8 cellular contexts compared by ENCODE assay signal in the genomic region with DNA sequence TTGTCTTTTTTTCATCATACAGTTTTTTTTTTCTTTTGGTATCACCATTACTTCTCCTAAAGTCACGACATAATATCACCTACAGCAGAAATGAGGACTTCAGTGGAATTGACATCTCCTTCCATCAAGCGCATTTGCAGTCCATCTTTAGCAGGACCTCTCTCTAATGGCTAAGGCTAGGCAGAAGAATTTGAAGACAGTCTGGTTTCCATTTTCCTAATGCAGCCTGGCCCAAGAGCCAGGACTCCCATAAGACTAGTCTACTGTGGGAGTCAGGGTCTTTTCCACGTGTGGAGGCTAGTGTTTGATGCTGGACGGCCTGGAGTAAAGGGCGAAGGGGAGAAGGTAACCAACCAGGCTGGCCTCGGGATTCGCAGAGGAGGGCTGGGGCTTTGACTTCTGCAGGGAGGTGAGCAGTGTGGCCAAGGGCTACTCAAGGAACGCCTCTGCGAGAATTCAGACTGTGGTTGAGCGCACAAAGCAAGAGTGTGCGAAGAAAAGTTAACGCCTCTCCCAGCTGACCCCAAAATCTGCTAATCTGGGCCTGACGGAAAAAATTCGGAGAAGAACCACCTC. TPM values are rescaled to one million over a fixed set of nuclear protein-coding genes. Genes with fewer than 3 reads are reported as not detected.
DNase-seq lines count a peak whose midpoint lies in the region; ATAC-seq, FAIRE-seq and TF ChIP-seq lines count a peak whose summit lies in the region.

No MANE protein-coding gene starts in this region.

- H3K27me3 ChIP-seq in Caco-2 (replicated peaks; ENCODE audit: control insufficient read depth, insufficient read depth, low read length) (no peaks in the 10 kb centered on the region), HUES64 (ENCODE audit: insufficient read depth, low read length) (peaks cover 44% of the 10 kb centered on the region), left lung (no peaks in the 10 kb centered on the region), testis (no peaks in the 10 kb centered on the region)

- no peak for FAIRE-seq in H54 (lab: Jason Lieb, UNC)

- TF ChIP-seq CTCF in Caco-2 (IDR thresholded peaks at IDR 0.05; ENCODE audit: insufficient read depth in 1 of 2, low read depth in 1 of 2, low read length in 1 of 2, severe bottlenecking in 1 of 2, unreplicated experiment in 1 of 2) (no peak), MCF 10A (IDR thresholded peaks at IDR 0.05; ENCODE audit: unreplicated experiment) (no peak), left lung (IDR thresholded peaks at IDR 0.05) (no peak), testis (IDR thresholded peaks at IDR 0.05) (no peak)

- CTCF ChIA-PET in Caco-2 (lab: Charles Lee): interaction anchor here (0.6 to 2.0 kb wide), 7 partner anchors 95 to 1202 kb away, joined by 3 to 17 read pairs (median 4); a partner anchor contains a TSS
- CTCF ChIA-PET in MCF 10A (lab: Yijun Ruan, JAX): interaction anchor here (0.5 to 3.0 kb wide), 3 partner anchors 19 to 169 kb away, joined by 4 to 13 read pairs (median 6); no protein-coding TSS in a partner anchor

- peaks cover 31% of the 10 kb centered on the region for H3K36me3 Mint-ChIP-seq in Caco-2 (ENCODE audit: insufficient read depth, unreplicated experiment)
- H3K36me3 Mint-ChIP-seq in MCF 10A (ENCODE audit: insufficient read depth, unreplicated experiment): peaks cover 42% of the 10 kb centered on the region

- H3K36me3 ChIP-seq in Caco-2 (ENCODE audit: control insufficient read depth, insufficient read depth, low read length) (peaks cover 8% of the 10 kb centered on the region), HUES64 (ENCODE audit: insufficient read depth, low read length) (peaks cover 29% of the 10 kb centered on the region), left lung (peaks cover 0 to 26% of the 10 kb centered on the region in 2 donors), testis (ENCODE audit: low read depth, missing control alignments) (peaks cover 3% of the 10 kb centered on the region)

- H3K4me3 ChIP-seq in Caco-2 (ENCODE audit: low read depth, low read length) (peak overlapping the region; percentile 71), HUES64 (ENCODE audit: low read length) (peak overlapping the region; percentile 89), left lung (peak overlapping the region; percentile 67 to 81), testis (peak overlapping the region; percentile 84 to 92)

- TF ChIP-seq POLR2A in testis (IDR thresholded peaks at IDR 0.05): no peak
- no peak for TF ChIP-seq POLR2A in H54 (IDR thresholded peaks at IDR 0.05; ENCODE audit: low read depth, low read length)

- H3K4me1 ChIP-seq in Caco-2: peaks cover 27% of the 10 kb centered on the region
- peaks cover 17% of the 10 kb centered on the region for H3K4me1 ChIP-seq in HUES64 (ENCODE audit: insufficient read depth, low read length)
- peaks cover 27 to 54% of the 10 kb centered on the region in 2 donors for H3K4me1 ChIP-seq in left lung
- H3K4me1 ChIP-seq in testis: peaks cover 28% of the 10 kb centered on the region

- H3K27ac ChIP-seq in HUES64 (ENCODE audit: low read depth, low read length): peak overlapping the region; percentile 98
- H3K27ac ChIP-seq in left lung: peak overlapping the region; percentile 94 to 96
- peak overlapping the region; percentile 77 to 86 for H3K27ac ChIP-seq in testis

- intact Hi-C loops in Caco-2 (cut with micrococcal nuclease; ENCODE audit: unreplicated experiment) (no loop called here), MCF 10A (cut with micrococcal nuclease) (no loop called here), left lung (cut with DNase I) (no loop called here), testis (cut with DNase I; ENCODE audit: low total_unique reads) (no loop called here)

- H3K27me3 Mint-ChIP-seq in Caco-2 (ENCODE audit: insufficient read depth, unreplicated experiment) (no peaks in the 10 kb centered on the region), MCF 10A (ENCODE audit: insufficient read depth, unreplicated experiment) (no peaks in the 10 kb centered on the region)

- BruUV-seq in Caco-2 (replicated peaks; lab: Mats Ljungman, UMichigan) (TSS peak; percentile 77), MCF 10A (replicated peaks; lab: Mats Ljungman, UMichigan) (TSS peak; percentile 72)

- H3K9me3 Mint-ChIP-seq in Caco-2 (ENCODE audit: unreplicated experiment) (no peaks in the 10 kb centered on the region), MCF 10A (ENCODE audit: unreplicated experiment) (no peaks in the 10 kb centered on the region)

- ATAC-seq in GM21526 (IDR thresholded peaks at IDR 0.05; ENCODE audit: low FRiP score, unreplicated experiment) (peak; percentile 18), left lung (peak; percentile 23)

- POLR2A ChIA-PET in Caco-2 (lab: Charles Lee): interaction anchor here (0.5 to 2.0 kb wide), 9 partner anchors 8 to 1218 kb away, joined by 3 to 14 read pairs (median 7); a partner anchor contains a TSS
- POLR2A ChIA-PET in MCF 10A (lab: Yijun Ruan, JAX): interaction anchor here (0.6 to 3.2 kb wide), 25 partner anchors 9 to 321 kb away, joined by 3 to 21 read pairs (median 6); a partner anchor contains a TSS

- H3K9me3 ChIP-seq in Caco-2: no peaks in the 10 kb centered on the region
- H3K9me3 ChIP-seq in HUES64 (ENCODE audit: insufficient read depth, low read depth, low read length): no peaks in the 10 kb centered on the region
- H3K9me3 ChIP-seq in left lung: no peaks in the 10 kb centered on the region
- no peaks in the 10 kb centered on the region for H3K9me3 ChIP-seq in testis

- peak overlapping the region; percentile 83 for H3K9ac ChIP-seq in HUES64 (ENCODE audit: low read depth, low read length)

- H3K4me1 Mint-ChIP-seq in Caco-2 (ENCODE audit: low read depth, unreplicated experiment): peaks cover 29% of the 10 kb centered on the region
- peaks cover 35% of the 10 kb centered on the region for H3K4me1 Mint-ChIP-seq in MCF 10A (ENCODE audit: insufficient read depth, unreplicated experiment)

- DNase-seq in Caco-2 (peak in 1 of 2 experiments; percentile 45), MCF 10A (ENCODE audit: unreplicated experiment) (no peak), left lung (no peak), testis (peak; percentile 50), H54 (ENCODE audit: insufficient read length, low spot score) (no peak), NCI-H1105 treated with DMSO at 0.1 percent for 48 hours (lab: John Stamatoyannopoulos, UW) (no peak)

- H3K27ac Mint-ChIP-seq in Caco-2 (ENCODE audit: unreplicated experiment) (peak overlapping the region; percentile 85), MCF 10A (ENCODE audit: low read depth, unreplicated experiment) (peak overlapping the region; percentile 94)

- 15% methylated on average over 14 of the region's 14 CpGs for WGBS in HUES64
- WGBS in testis, 2 donors: 10% methylated on average over 11 to 14 of the region's 14 CpGs

- peak overlapping the region; percentile 83 for H3K4me3 Mint-ChIP-seq in Caco-2 (ENCODE audit: unreplicated experiment)
- peak overlapping the region; percentile 95 for H3K4me3 Mint-ChIP-seq in MCF 10A (ENCODE audit: unreplicated experiment)

RNA-seq across cellular contexts. Expression of a gene that starts 0.7 kb away (rescaled TPM):
- 35.8 and 43.0 TPM in 2 replicates for total RNA-seq in Caco-2 (2022)
- polyA plus RNA-seq in HUES64 (2013, experiment 1 of 2): 15.2 TPM
- 16.5 TPM for polyA plus RNA-seq in HUES64 (2013, experiment 2 of 2)
- 34.9 and 36.2 TPM in 2 replicates for total RNA-seq in MCF 10A (2022)
- 10 to 100 TPM; 34.6 to 39.2 TPM for total RNA-seq in left lung
- 10 to 100 TPM; 19.8 to 27.2 TPM for total RNA-seq in testis
- polyA plus RNA-seq in testis (ENCODE audit: insufficient read depth, low read depth, low replicate concordance): 15.6 TPM

RNA-seq across cellular contexts. Expression of a gene that starts 0.9 kb away (rescaled TPM):
- total RNA-seq in Caco-2 (2022) (20.1 and 23.0 TPM in 2 replicates), MCF 10A (2022) (22.7 and 30.8 TPM in 2 replicates), left lung (10 to 100 TPM; 33.1 to 36.3 TPM), testis (10 to 100 TPM; 73.9 to 93.7 TPM)
- polyA plus RNA-seq in HUES64 (2013, experiment 1 of 2): 4.9 TPM
- 5.6 TPM for polyA plus RNA-seq in HUES64 (2013, experiment 2 of 2)
- 34.9 TPM for polyA plus RNA-seq in testis (ENCODE audit: insufficient read depth, low read depth, low replicate concordance)

RNA-seq across cellular contexts. Expression of a gene that starts 27.3 kb away (rescaled TPM):
- total RNA-seq in Caco-2 (2022) (1.1 TPM in 2 replicates), MCF 10A (2022) (1.0 and 1.1 TPM in 2 replicates), left lung (10 to 100 TPM in 1 of 2 donors, 1 to 10 TPM in 1; 3.8 to 10.9 TPM), testis (1 to 10 TPM in 1 of 2 donors, under 1 TPM in 1; 0.24 to 1.2 TPM)
- 0.75 TPM for polyA plus RNA-seq in HUES64 (2013, experiment 1 of 2)
- polyA plus RNA-seq in HUES64 (2013, experiment 2 of 2): not detected
- 3.7 TPM for polyA plus RNA-seq in testis (ENCODE audit: insufficient read depth, low read depth, low replicate concordance)

RNA-seq across cellular contexts. Expression of a gene that starts 52.2 kb away (rescaled TPM):
- total RNA-seq in Caco-2 (2022): 11.8 and 12.9 TPM in 2 replicates
- polyA plus RNA-seq in HUES64 (2013, experiment 1 of 2): 34.3 TPM
- polyA plus RNA-seq in HUES64 (2013, experiment 2 of 2): 37.8 TPM
- total RNA-seq in MCF 10A (2022): 30.9 and 43.7 TPM in 2 replicates
- total RNA-seq in left lung: 10 to 100 TPM; 38.2 to 38.6 TPM
- 10 to 100 TPM; 12.1 to 12.5 TPM for total RNA-seq in testis
- polyA plus RNA-seq in testis (ENCODE audit: insufficient read depth, low read depth, low replicate concordance): 13.6 TPM
